Comparison of ENCODE assay signal across 21 cellular contexts in the genomic region with DNA sequence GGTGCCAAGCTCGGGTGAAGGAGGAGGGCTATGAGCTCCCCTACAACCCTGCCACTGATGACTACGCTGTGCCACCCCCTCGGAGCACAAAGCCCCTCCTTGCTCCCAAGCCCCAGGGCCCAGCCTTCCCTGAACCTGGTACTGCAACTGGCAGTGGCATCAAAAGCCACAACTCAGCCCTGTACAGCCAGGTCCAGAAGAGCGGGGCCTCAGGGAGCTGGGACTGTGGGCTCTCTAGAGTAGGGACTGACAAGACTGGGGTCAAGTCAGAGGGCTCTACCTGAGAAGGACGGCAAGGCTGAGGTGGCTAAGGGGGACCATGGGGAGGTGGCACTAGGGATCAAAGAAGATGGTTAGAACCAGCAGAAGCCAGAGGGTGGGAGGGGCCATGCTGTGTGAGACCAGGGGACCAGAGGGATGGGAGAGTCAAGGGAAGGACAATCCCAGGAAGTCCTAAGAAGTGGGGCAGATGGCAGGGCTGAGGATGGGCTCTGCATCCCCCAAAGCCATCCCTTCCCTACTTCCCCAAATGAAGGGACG. TPM values are rescaled to one million over a fixed set of nuclear protein-coding genes. Genes with fewer than 3 reads are reported as not detected.
DNase-seq lines count a peak whose midpoint lies in the region; FAIRE-seq and TF ChIP-seq lines count a peak whose summit lies in the region.
"Had no signal": no experiment of that assay in that cellular context is flagged by ENCODE, and none has a peak within 500 bp of the region (broad histone marks: within the 10 kb centered on the region; RNA-seq: fewer than 3 reads in every experiment).

No MANE protein-coding gene starts in this region.

- no peaks in the 10 kb centered on the region for H3K27me3 Mint-ChIP-seq in T-helper 2 cell treated with Interferon-gamma antibody and Interleukin-4, amounts not matched to agents 5 μg/mL and 100 μg/mL, for 36 hours (ENCODE audit: low read depth)
- H3K27me3 Mint-ChIP-seq in nephron (ENCODE audit: low read depth), result peaks cover 39% of the 10 kb centered on the region

- H3K27ac Mint-ChIP-seq in T-helper 2 cell treated with Interferon-gamma antibody and Interleukin-4, amounts not matched to agents 5 μg/mL and 100 μg/mL, for 36 hours, result no peak overlapping the region
- H3K27ac Mint-ChIP-seq in nephron, result no peak overlapping the region
- H3K27ac Mint-ChIP-seq: type B pancreatic cell had no signal

- H3K36me3 Mint-ChIP-seq in T-helper 2 cell treated with Interferon-gamma antibody and Interleukin-4, amounts not matched to agents 5 μg/mL and 100 μg/mL, for 36 hours (ENCODE audit: low read depth), result peaks cover 11% of the 10 kb centered on the region
- no peaks in the 10 kb centered on the region for H3K36me3 Mint-ChIP-seq in nephron (ENCODE audit: low read depth)
- H3K36me3 Mint-ChIP-seq: type B pancreatic cell had no signal

- in situ Hi-C loops in HAP-1 (cut with MboI; ENCODE audit: low sequenced_read_pairs), result no loop called here

- peaks cover 9% of the 10 kb centered on the region; the same call in 1 of the 2 replicates for H3K27me3 ChIP-seq in HAP-1 (ENCODE audit: low read depth)
- H3K27me3 ChIP-seq: BE2C had no signal

- peak overlapping the region; percentile 94 for H3K4me3 Mint-ChIP-seq in T-helper 2 cell treated with Interferon-gamma antibody and Interleukin-4, amounts not matched to agents 5 μg/mL and 100 μg/mL, for 36 hours
- H3K4me3 Mint-ChIP-seq in nephron, result peak overlapping the region in 2 of 3 experiments; percentile 30 to 96

- peaks cover 28% of the 10 kb centered on the region for H3K4me1 Mint-ChIP-seq in T-helper 2 cell treated with Interferon-gamma antibody and Interleukin-4, amounts not matched to agents 5 μg/mL and 100 μg/mL, for 36 hours (ENCODE audit: low read depth)
- peaks cover 17% of the 10 kb centered on the region for H3K4me1 Mint-ChIP-seq in nephron

- TF ChIP-seq POLR2A in GM12892 (IDR thresholded peaks at IDR 0.05; ENCODE audit: low read depth, low read length), result peak; percentile 41; the same call in 1 of the 2 replicates

- intact Hi-C loops in posterior vena cava (cut with DNase I), result no loop called here

- no peak for FAIRE-seq in GM12892 (lab: Jason Lieb, UNC)
- FAIRE-seq: frontal cortex, H1 had no signal

- 0 out of 2 replicates have a peak, but pooled peaks cover 3% of the 10 kb centered on the region for H3K36me3 ChIP-seq in HAP-1 (replicated peaks)
- H3K36me3 ChIP-seq: BE2C had no signal

- DNase-seq in T-helper 2 cell treated with Interferon-gamma antibody and Interleukin-4, amounts not matched to agents 5 μg/mL and 100 μg/mL, for 36 hours (ENCODE audit: low spot score), result no peak
- DNase-seq in T-helper 2 cell (no peak), GM12892 (ENCODE audit: insufficient read length) (no peak), HAP-1 (ENCODE audit: low spot score in 2 of 2) (no peak), posterior vena cava (ENCODE audit: low spot score) (no peak)
- DNase-seq: activated CD4-positive, CD25-positive, alpha-beta regulatory T cell; aorta; BE2C; central memory CD4-positive, alpha-beta T cell; erythroblast; NCI-H2029; posterior cingulate gyrus; stimulated activated CD4-positive, alpha-beta T cell treated with anti-CD3 and anti-CD28 coated beads, Interleukin-2, amount 100 ng/mL, for 24 hours; stimulated activated naive CD8-positive, alpha-beta T cell treated with anti-CD3 and anti-CD28 coated beads, Interleukin-15, Interleukin-2, amounts not matched to agents 100 U/mL and 50 U/mL, for 24 hours had no signal

- H3K9me3 ChIP-seq in HAP-1, result no peaks in the 10 kb centered on the region
- H3K9me3 ChIP-seq: BE2C had no signal

- no peaks in the 10 kb centered on the region for H3K9me3 Mint-ChIP-seq in T-helper 2 cell treated with Interferon-gamma antibody and Interleukin-4, amounts not matched to agents 5 μg/mL and 100 μg/mL, for 36 hours
- no peaks in the 10 kb centered on the region for H3K9me3 Mint-ChIP-seq in nephron
- H3K9me3 Mint-ChIP-seq: type B pancreatic cell had no signal

- no peak overlapping the region for H3K4me3 ChIP-seq in HAP-1

- peaks cover 11% of the 10 kb centered on the region for H3K4me1 ChIP-seq in HAP-1
- H3K4me1 ChIP-seq: BE2C had no signal

- no peak for TF ChIP-seq CTCF in nephron (IDR thresholded peaks at IDR 0.05; ENCODE audit: unreplicated experiment in 3 of 3)

RNA-seq across cellular contexts. Expression of a gene that starts 2.4 kb away (rescaled TPM):
- polyA plus RNA-seq in GM12892 (2012; ENCODE audit: missing spikeins), result 30.5 TPM
- 10 to 100 TPM; 11.0 to 12.2 TPM for total RNA-seq in posterior vena cava

RNA-seq across cellular contexts. Expression of a gene that starts 3.2 kb away (rescaled TPM):
- 21.0 TPM for polyA plus RNA-seq in GM12892 (2012; ENCODE audit: missing spikeins)
- 10 to 100 TPM in 1 of 2 donors, 1 to 10 TPM in 1; 6.1 to 11.8 TPM for total RNA-seq in posterior vena cava

RNA-seq across cellular contexts. Expression of a gene that starts 27.2 kb away (rescaled TPM):
- polyA plus RNA-seq in GM12892 (2012; ENCODE audit: missing spikeins), result 56.6 TPM
- total RNA-seq in posterior vena cava, result 10 to 100 TPM; 22.4 to 30.4 TPM

RNA-seq across cellular contexts. Expression of a gene that starts 27.4 kb away (rescaled TPM):
- polyA plus RNA-seq in GM12892 (2012; ENCODE audit: missing spikeins), result 82.7 TPM
- 10 to 100 TPM; 64.4 to 67.0 TPM for total RNA-seq in posterior vena cava

RNA-seq across cellular contexts. Expression of a gene that starts 30.9 kb away (rescaled TPM):
- 0.93 TPM for polyA plus RNA-seq in GM12892 (2012; ENCODE audit: missing spikeins)
- total RNA-seq in posterior vena cava, result not detected
- total RNA-seq: frontal cortex, kidney epithelial cell, lung microvascular endothelial cell, NCI-H460 had no signal
